8 cellular contexts compared by ENCODE assay signal in genomic region chr17:60102632-60103047, GRCh38. TPM values are rescaled to one million over a fixed set of nuclear protein-coding genes. Genes with fewer than 3 reads are reported as not detected.
DNase-seq lines count a peak whose midpoint lies in the region; ATAC-seq and TF ChIP-seq lines count a peak whose summit lies in the region.

No MANE protein-coding gene starts in this region.

- no peaks in the 10 kb centered on the region for H3K27me3 ChIP-seq in Panc1 (ENCODE audit: control insufficient read depth, insufficient read depth, low read length)

- H3K9me3 ChIP-seq in Panc1 (ENCODE audit: control insufficient read depth, insufficient read depth, low read depth, low read length), result no peaks in the 10 kb centered on the region

- peak; percentile 74 for ATAC-seq in GM21515 (IDR thresholded peaks at IDR 0.05; ENCODE audit: unreplicated experiment)
- ATAC-seq in Panc1, result peak; percentile 85

- POLR2A ChIA-PET in Panc1 (lab: Charles Lee), result no interaction called here

- H3K4me3 ChIP-seq in Panc1 (ENCODE audit: low read depth in 2 of 2, low read length in 2 of 2), result peak overlapping the region; percentile 17 to 36; a peak in 3 of 4 replicates

- intact Hi-C loops in Panc1 (cut with micrococcal nuclease; ENCODE audit: unreplicated experiment), result loop anchor here (10.0 kb wide), 1 partner anchor 322 kb away; the partner anchor contains the start of gene CHCT1

- TF ChIP-seq CTCF in Panc1 (IDR thresholded peaks at IDR 0.05), result no peak

- H3K27ac ChIP-seq in Panc1 (ENCODE audit: low read length), result no peak overlapping the region; the same call in 1 of the 2 replicates

- no TSS peak for BruUV-seq in Panc1 (replicated peaks; lab: Mats Ljungman, UMichigan)

- H3K4me1 ChIP-seq in Panc1 (ENCODE audit: control insufficient read depth, insufficient read depth, low read length), result no peaks in the 10 kb centered on the region

- in situ Hi-C loops in Panc1 (cut with HindIII; ENCODE audit: low pct_unique_long_range_greater_than_20kb, low sequenced_read_pairs), result no loop called here

- CTCF ChIA-PET in Panc1 (lab: Charles Lee), result no interaction called here

- DNase-seq in Panc1 (ENCODE audit: low read depth, low spot score) (no peak), astrocyte of the hippocampus (ENCODE audit: low read depth, low spot score) (peak; percentile 42), medulla oblongata (ENCODE audit: extremely low spot score) (peak; percentile 47), amniotic stem cell (lab: John Stamatoyannopoulos, UW) (no peak), NCI-H774 (lab: John Stamatoyannopoulos, UW) (no peak), HK-2 (ENCODE audit: unreplicated experiment) (no peak), SHP77 treated with DMSO at 0.1 percent for 48 hours (lab: John Stamatoyannopoulos, UW) (no peak)

- H3K36me3 ChIP-seq in Panc1 (ENCODE audit: control insufficient read depth, insufficient read depth, low read length), result no peaks in the 10 kb centered on the region

RNA-seq across cellular contexts. Expression of gene HEATR6, which starts 23.9 kb away (rescaled TPM):
- total RNA-seq in Panc1 (2021; ENCODE audit: unreplicated experiment), result 20.9 TPM
- 11.7 TPM for polyA plus RNA-seq in Panc1 (2012; ENCODE audit: insufficient read length)

RNA-seq across cellular contexts. Expression of gene CA4, which starts 47.1 kb away (rescaled TPM):
- total RNA-seq in Panc1 (2021; ENCODE audit: unreplicated experiment), result 1.4 TPM
- polyA plus RNA-seq in Panc1 (2012; ENCODE audit: insufficient read length), result 4.9 TPM

Comparison
In these comparisons a context has a peak if more than half of its experiments do, and no peak if none do; other contexts are left out.
1. DNase-seq: peak in astrocyte of the hippocampus (single experiment) and medulla oblongata (single experiment); none in Panc1 (single experiment), amniotic stem cell (single experiment), NCI-H774 (single experiment), HK-2 (single experiment) and SHP77 treated with DMSO at 0.1 percent for 48 hours (single experiment).